In genomic region chr11:44860346-44860745, GRCh38 we compare ENCODE assay signal across 27 cellular contexts.
DNase-seq lines count a peak whose midpoint lies in the region; ATAC-seq lines count a peak whose summit lies in the region.
"Had no signal": no experiment of that assay in that cellular context is flagged by ENCODE, and none has a peak within 500 bp of the region (broad histone marks: within the 10 kb centered on the region; RNA-seq: fewer than 3 reads in every experiment).

No MANE protein-coding gene starts in this region.

- H3K27ac ChIP-seq in CD4-positive, alpha-beta memory T cell (ENCODE audit: low read depth, low read length) = no peak overlapping the region
- H3K27ac ChIP-seq in esophagus (ENCODE audit: low read depth in 2 of 2, low read length in 1 of 2) (peak overlapping the region; percentile 6 to 40), rectal smooth muscle tissue (ENCODE audit: low read depth, low read length) (peak overlapping the region; percentile 64)
- H3K27ac ChIP-seq: lower lobe of right lung, neural progenitor cell, thyroid gland, VCaP had no signal

- peak overlapping the region in 6 of 8 donors; percentile 24 to 67 (median 40) for H3K4me3 Mint-ChIP-seq in CD4-positive, alpha-beta memory T cell
- H3K4me3 Mint-ChIP-seq: central memory CD8-positive, alpha-beta T cell; stimulated activated naive CD8-positive, alpha-beta T cell treated with anti-CD3 and anti-CD28 coated beads, Interleukin-15, Interleukin-2, amounts not matched to agents 100 ng/mL and 50 ng/mL, for 24 hours had no signal

- peak; percentile 17 to 62 (median 31) for DNase-seq in CD4-positive, alpha-beta memory T cell
- DNase-seq in NT2/D1 (ENCODE audit: low read depth, low spot score) = no peak
- DNase-seq in NCI-H1092 treated with DMSO at 0.1 percent for 48 hours (lab: John Stamatoyannopoulos, UW) = no peak
- no peak for DNase-seq in mucosa of gallbladder (ENCODE audit: low spot score)
- DNase-seq: activated CD4-positive, alpha-beta T cell treated with anti-CD3 and anti-CD28 coated beads for 48 hours; activated gamma-delta T cell treated with Interleukin-2 at 50 U/mL for 16 hours; activated T-cell treated with anti-CD3 and anti-CD28 coated beads, Interleukin-2, amount 50 U/mL, for 1 hour; COR-L47; dermis blood vessel endothelial cell; HCEC 1CT; heart left ventricle; KG1; lower lobe of right lung; MM.1S; mucosa of descending colon; NCI-H1417 treated with DMSO at 0.1 percent for 48 hours; NCI-H446 treated with DMSO at 0.1 percent for 48 hours; SHP77; T-helper 9 cell; thyroid gland had no signal

- peak overlapping the region; percentile 12 for H3K9ac ChIP-seq in NT2/D1 (ENCODE audit: insufficient read length, low read depth)
- no peak overlapping the region for H3K9ac ChIP-seq in rectal smooth muscle tissue (ENCODE audit: low read length)
- H3K9ac ChIP-seq: neural progenitor cell had no signal

- intact Hi-C loops in CD4-positive, alpha-beta memory T cell (cut with micrococcal nuclease) = no loop called here

- H3K4me1 Mint-ChIP-seq in CD4-positive, alpha-beta memory T cell = peaks cover 48 to 69% (median 60%) of the 10 kb centered on the region in 4 donors

- CTCF ChIA-PET in CD4-positive, alpha-beta memory T cell (lab: Charles Lee; ENCODE audit: partially characterized antibody) = no interaction called here

- no peaks in the 10 kb centered on the region for H3K9me3 Mint-ChIP-seq in CD4-positive, alpha-beta memory T cell
- H3K9me3 Mint-ChIP-seq: central memory CD8-positive, alpha-beta T cell; neural progenitor cell; stimulated activated naive CD8-positive, alpha-beta T cell treated with anti-CD3 and anti-CD28 coated beads, Interleukin-15, Interleukin-2, amounts not matched to agents 100 ng/mL and 50 ng/mL, for 24 hours had no signal

- no peaks in the 10 kb centered on the region for H3K9me3 ChIP-seq in CD4-positive, alpha-beta memory T cell (ENCODE audit: control insufficient read depth in 1 of 2, low read length in 2 of 2)
- H3K9me3 ChIP-seq in NT2/D1 (ENCODE audit: insufficient read depth, low read length) (no peaks in the 10 kb centered on the region), esophagus (ENCODE audit: control insufficient read depth in 2 of 2, insufficient read depth in 1 of 2, low read depth in 1 of 2, low read length in 1 of 2) (no peaks in the 10 kb centered on the region)
- H3K9me3 ChIP-seq: heart left ventricle, lower lobe of right lung, mucosa of descending colon, thyroid gland had no signal

- H3K4me3 ChIP-seq in CD4-positive, alpha-beta memory T cell (ENCODE audit: low read length in 2 of 2) = no peak overlapping the region
- H3K4me3 ChIP-seq in NT2/D1 (ENCODE audit: insufficient read length, low read depth) (no peak overlapping the region), esophagus (ENCODE audit: low read depth in 1 of 2, low read length in 2 of 2) (no peak overlapping the region), rectal smooth muscle tissue (ENCODE audit: low read length) (no peak overlapping the region)
- H3K4me3 ChIP-seq: heart left ventricle, lower lobe of right lung, mucosa of descending colon, neural progenitor cell, thyroid gland had no signal

- H3K27me3 ChIP-seq in CD4-positive, alpha-beta memory T cell (ENCODE audit: insufficient read depth, low read length) = no peaks in the 10 kb centered on the region
- H3K27me3 ChIP-seq in NT2/D1 (ENCODE audit: insufficient read depth, insufficient read length) (no peaks in the 10 kb centered on the region), esophagus (ENCODE audit: control insufficient read depth in 1 of 2, insufficient read depth in 2 of 2, low read length in 2 of 2) (no peaks in the 10 kb centered on the region), rectal smooth muscle tissue (ENCODE audit: control insufficient read depth, insufficient read depth, low read length) (no peaks in the 10 kb centered on the region)
- H3K27me3 ChIP-seq: heart left ventricle, neural progenitor cell, thyroid gland had no signal

- peak overlapping the region in 6 of 7 donors; percentile 31 to 89 (median 79) for H3K27ac Mint-ChIP-seq in CD4-positive, alpha-beta memory T cell
- H3K27ac Mint-ChIP-seq: stimulated activated naive CD8-positive, alpha-beta T cell treated with anti-CD3 and anti-CD28 coated beads, Interleukin-15, Interleukin-2, amounts not matched to agents 100 ng/mL and 50 ng/mL, for 24 hours had no signal

- WGBS in esophagus, 2 donors = 80 to 88% methylated on average over 5 of the region's 5 CpGs

- no peaks in the 10 kb centered on the region for H3K27me3 Mint-ChIP-seq in CD4-positive, alpha-beta memory T cell

- H3K4me1 ChIP-seq in CD4-positive, alpha-beta memory T cell (ENCODE audit: insufficient read depth, low read length) = peaks cover 36% of the 10 kb centered on the region
- H3K4me1 ChIP-seq in NT2/D1 (ENCODE audit: insufficient read depth, insufficient read length) = peaks cover 66% of the 10 kb centered on the region
- H3K4me1 ChIP-seq in esophagus (ENCODE audit: control insufficient read depth in 2 of 2, insufficient read depth in 2 of 2, low read length in 1 of 2) = peaks cover 3% of the 10 kb centered on the region in 2 donors
- H3K4me1 ChIP-seq in rectal smooth muscle tissue (ENCODE audit: control insufficient read depth, insufficient read depth, low read length) = peaks cover 18% of the 10 kb centered on the region

- peaks cover 27 to 35% of the 10 kb centered on the region in 2 donors for H3K36me3 Mint-ChIP-seq in CD4-positive, alpha-beta memory T cell

- no peaks in the 10 kb centered on the region for H3K36me3 ChIP-seq in CD4-positive, alpha-beta memory T cell (ENCODE audit: insufficient read depth, low read length)
- H3K36me3 ChIP-seq in NT2/D1 (ENCODE audit: insufficient read depth, insufficient read length, low read length) (peaks cover 34% of the 10 kb centered on the region), esophagus (ENCODE audit: control insufficient read depth in 2 of 2, insufficient read depth in 2 of 2, low read length in 1 of 2) (no peaks in the 10 kb centered on the region), rectal smooth muscle tissue (ENCODE audit: control insufficient read depth, insufficient read depth, low read length) (no peaks in the 10 kb centered on the region)
- H3K36me3 ChIP-seq: lower lobe of right lung, neural progenitor cell, thyroid gland had no signal

- ATAC-seq in HG03039 (IDR thresholded peaks at IDR 0.05; ENCODE audit: unreplicated experiment) = no peak
- ATAC-seq: heart left ventricle, lower lobe of right lung, mucosa of descending colon had no signal

- POLR2A ChIA-PET in CD4-positive, alpha-beta memory T cell (lab: Charles Lee; ENCODE audit: partially characterized antibody) = no interaction called here

Comparison
In these comparisons a context has a peak if more than half of its experiments do, and no peak if none do; other contexts are left out.
1. DNase-seq: peak in CD4-positive, alpha-beta memory T cell (5 of 5); none in NT2/D1 (single experiment), NCI-H1092 treated with DMSO at 0.1 percent for 48 hours (single experiment) and mucosa of gallbladder (single experiment).